17 cellular contexts compared by ENCODE assay signal in genomic region chr18:77571743-77572142, GRCh38.
DNase-seq lines count a peak whose midpoint lies in the region; TF ChIP-seq lines count a peak whose summit lies in the region.
"Had no signal": no experiment of that assay in that cellular context is flagged by ENCODE, and none has a peak within 500 bp of the region (broad histone marks: within the 10 kb centered on the region; RNA-seq: fewer than 3 reads in every experiment).

No MANE protein-coding gene starts in this region.

- H2BK12ac ChIP-seq in neuronal stem cell (ENCODE audit: low read length), result no peak overlapping the region

- H2AFZ ChIP-seq in neuronal stem cell (ENCODE audit: low read length), result no peak overlapping the region

- TF ChIP-seq CTCF in GM12865 (IDR thresholded peaks at IDR 0.05; ENCODE audit: insufficient read depth, low read depth, low read length, missing control alignments), result no peak
- TF ChIP-seq CTCF in NB4 (IDR thresholded peaks at IDR 0.05; ENCODE audit: low read depth, low read length), result no peak
- TF ChIP-seq CTCF in testis (IDR thresholded peaks at IDR 0.05), result no peak
- no peak for TF ChIP-seq CTCF in right atrium auricular region (IDR thresholded peaks at IDR 0.05)

- no peak overlapping the region for H2BK15ac ChIP-seq in neuronal stem cell (ENCODE audit: low read length)

- H3K4me2 ChIP-seq in neuronal stem cell (ENCODE audit: insufficient read depth, low read length, poor library complexity, severe bottlenecking), result no peak overlapping the region
- H3K4me2 ChIP-seq: A549; BLaER1 treated with 17β-estradiol and CSF1 and Interleukin-3, amounts not matched to agents 10 nM and 100 nM had no signal

- H3K4me3 ChIP-seq in GM12865 (ENCODE audit: low read depth, low read length), result no peak overlapping the region
- no peak overlapping the region for H3K4me3 ChIP-seq in NB4 (ENCODE audit: low read depth, low read length)
- H3K4me3 ChIP-seq in neuronal stem cell (ENCODE audit: low read length in 2 of 2), result no peak overlapping the region
- no peak overlapping the region for H3K4me3 ChIP-seq in testis
- no peak overlapping the region for H3K4me3 ChIP-seq in right atrium auricular region
- H3K4me3 ChIP-seq: A549; BLaER1 treated with 17β-estradiol and CSF1 and Interleukin-3, amounts not matched to agents 10 nM and 100 nM; GM12878 had no signal

- DNase-seq in GM12865 (ENCODE audit: low read depth) (peak; percentile 10), NB4 (ENCODE audit: low read depth) (peak; percentile 48), neuronal stem cell (ENCODE audit: low spot score) (no peak), cardiac septum (ENCODE audit: low spot score) (no peak), testis (no peak), right atrium auricular region (ENCODE audit: low spot score) (no peak)
- DNase-seq: AML-193; Caco-2; Calu3; CD4-positive, alpha-beta T cell; CD8-positive, alpha-beta T cell; DMS79 treated with DMSO at 0.1 percent for 48 hours had no signal

- H4K8ac ChIP-seq in neuronal stem cell (ENCODE audit: low read depth, low read length), result no peak overlapping the region

- no peak overlapping the region for H3K4ac ChIP-seq in neuronal stem cell (ENCODE audit: low read length)

- H4K91ac ChIP-seq in neuronal stem cell (ENCODE audit: low read depth, low read length, poor library complexity), result no peak overlapping the region

- H2BK120ac ChIP-seq in neuronal stem cell (ENCODE audit: low read depth, low read length), result no peak overlapping the region

- no peaks in the 10 kb centered on the region for H3K4me1 ChIP-seq in neuronal stem cell (ENCODE audit: control insufficient read depth in 2 of 2, insufficient read depth in 1 of 2, low read depth in 1 of 2, low read length in 2 of 2)
- H3K4me1 ChIP-seq in testis, result no peaks in the 10 kb centered on the region
- no peaks in the 10 kb centered on the region for H3K4me1 ChIP-seq in right atrium auricular region
- H3K4me1 ChIP-seq: A549; BLaER1 treated with 17β-estradiol and CSF1 and Interleukin-3, amounts not matched to agents 10 nM and 100 nM; Caco-2 had no signal

- TF ChIP-seq POLR2A in NB4 (IDR thresholded peaks at IDR 0.05; ENCODE audit: extremely low read depth, insufficient read length) (no peak), testis (IDR thresholded peaks at IDR 0.05) (no peak)

- H3K27me3 ChIP-seq in neuronal stem cell (ENCODE audit: control insufficient read depth in 3 of 3, insufficient read depth in 3 of 3, low read depth in 1 of 3, low read length in 3 of 3) (no peaks in the 10 kb centered on the region), testis (no peaks in the 10 kb centered on the region), right atrium auricular region (no peaks in the 10 kb centered on the region)
- H3K27me3 ChIP-seq: BLaER1 treated with 17β-estradiol and CSF1 and Interleukin-3, amounts not matched to agents 10 nM and 100 nM had no signal

- no peak overlapping the region for H2BK5ac ChIP-seq in neuronal stem cell (ENCODE audit: low read length)

- no peak overlapping the region for H2AK5ac ChIP-seq in neuronal stem cell (ENCODE audit: low read depth, low read length)

- no peak overlapping the region for H3K9ac ChIP-seq in neuronal stem cell (ENCODE audit: low read depth, low read length, poor library complexity)
- H3K9ac ChIP-seq: BLaER1 treated with 17β-estradiol and CSF1 and Interleukin-3, amounts not matched to agents 10 nM and 100 nM had no signal

- H3K9me3 ChIP-seq in neuronal stem cell (replicated peaks in 1 of 2; ENCODE audit: control insufficient read depth in 2 of 2, insufficient read depth in 1 of 2, low read depth in 1 of 2, low read length in 2 of 2) (no peaks in the 10 kb centered on the region), testis (no peaks in the 10 kb centered on the region), right atrium auricular region (peaks cover 0 to 12% of the 10 kb centered on the region in 2 donors)
- H3K9me3 ChIP-seq: A549, Caco-2 had no signal

- no peak overlapping the region for H3K18ac ChIP-seq in neuronal stem cell (ENCODE audit: low read length)

- WGBS in neuronal stem cell (ENCODE audit: extremely low coverage in 2 of 2, insufficient read length in 2 of 2, insufficient replicate concordance in 1 of 2), 2 donors, result no CpG with 5 or more reads among the region's 8 CpGs
- 81 to 86% methylated on average over 8 of the region's 8 CpGs for WGBS in testis, 2 donors

- H3K23ac ChIP-seq in neuronal stem cell (ENCODE audit: low read depth, low read length, poor library complexity), result no peak overlapping the region

- H3K27ac ChIP-seq in neuronal stem cell (replicated peaks; ENCODE audit: low read length) (no peak overlapping the region), testis (no peak overlapping the region), right atrium auricular region (no peak overlapping the region)
- H3K27ac ChIP-seq: 22Rv1; A549; BLaER1 treated with 17β-estradiol and CSF1 and Interleukin-3, amounts not matched to agents 10 nM and 100 nM; C4-2B had no signal

- no peaks in the 10 kb centered on the region for H3K79me1 ChIP-seq in neuronal stem cell (ENCODE audit: low read depth, low read length)

- H3K14ac ChIP-seq in neuronal stem cell (ENCODE audit: low read length), result peak overlapping the region; percentile 27

- no peaks in the 10 kb centered on the region for H3K36me3 ChIP-seq in neuronal stem cell (replicated peaks in 1 of 2; ENCODE audit: control insufficient read depth in 2 of 2, insufficient read depth in 2 of 2, low read length in 2 of 2)
- no peaks in the 10 kb centered on the region for H3K36me3 ChIP-seq in testis (ENCODE audit: low read depth, missing control alignments)
- H3K36me3 ChIP-seq in right atrium auricular region, result no peaks in the 10 kb centered on the region
- H3K36me3 ChIP-seq: BLaER1 treated with 17β-estradiol and CSF1 and Interleukin-3, amounts not matched to agents 10 nM and 100 nM had no signal

- intact Hi-C loops in cardiac septum (cut with DNase I) (no loop called here), testis (cut with DNase I; ENCODE audit: low total_unique reads) (no loop called here)

Comparison
In these comparisons a context has a peak if more than half of its experiments do, and no peak if none do; other contexts are left out.
1. DNase-seq: peak in GM12865 (single experiment) and NB4 (single experiment); none in neuronal stem cell (single experiment), cardiac septum (single experiment), testis (single experiment) and right atrium auricular region (single experiment).